In genomic region chr5:111252799-111253564, GRCh38 we compare ENCODE assay signal across 11 cellular contexts. TPM values are rescaled to one million over a fixed set of nuclear protein-coding genes. Genes with fewer than 3 reads are reported as not detected.
DNase-seq lines count a peak whose midpoint lies in the region; ATAC-seq and TF ChIP-seq lines count a peak whose summit lies in the region.
"Had no signal": no experiment of that assay in that cellular context is flagged by ENCODE, and none has a peak within 500 bp of the region (broad histone marks: within the 10 kb centered on the region; RNA-seq: fewer than 3 reads in every experiment).

No MANE protein-coding gene starts in this region.

- H3K4me3 ChIP-seq in brain microvascular endothelial cell (ENCODE audit: low read depth, low read length): no peak overlapping the region
- H3K4me3 ChIP-seq: cardiac muscle cell had no signal

- in situ Hi-C loops in brain microvascular endothelial cell (cut with HindIII; ENCODE audit: low pct_ligation_motif_present, low sequenced_read_pairs): no loop called here

- no peak for TF ChIP-seq CTCF in brain microvascular endothelial cell (IDR thresholded peaks at IDR 0.05; ENCODE audit: low read depth, low read length, missing control alignments)

- H3K27me3 ChIP-seq in brain microvascular endothelial cell (replicated peaks): no peaks in the 10 kb centered on the region
- H3K27me3 ChIP-seq: cardiac muscle cell had no signal

- no peak overlapping the region for H3K27ac ChIP-seq in brain microvascular endothelial cell
- H3K27ac ChIP-seq: cardiac muscle cell had no signal

- H3K36me3 ChIP-seq in brain microvascular endothelial cell (replicated peaks): no peaks in the 10 kb centered on the region
- H3K36me3 ChIP-seq: cardiac muscle cell had no signal

- peak; percentile 73 for DNase-seq in DMS 273 (lab: John Stamatoyannopoulos, UW; ENCODE audit: unreplicated experiment)
- peak; percentile 16 for DNase-seq in RPMI8226
- no peak for DNase-seq in NCI-H187 treated with DMSO at 0.1 percent for 48 hours (lab: John Stamatoyannopoulos, UW)
- DNase-seq in brain microvascular endothelial cell: no peak
- no peak for DNase-seq in HT-29 (ENCODE audit: low spot score)
- DNase-seq in stimulated activated CD4-positive, alpha-beta T cell treated with anti-CD3 and anti-CD28 coated beads, Interleukin-4, amount 100 ng/mL, for 1 hour: no peak
- DNase-seq: DMS153, small intestine had no signal

- ATAC-seq in GM19025 (IDR thresholded peaks at IDR 0.05; ENCODE audit: low read depth, unreplicated experiment) (peak; percentile 75), HG02870 (IDR thresholded peaks at IDR 0.05; ENCODE audit: unreplicated experiment) (peak; percentile 66)

RNA-seq across cellular contexts. Expression of gene CAMK4, which starts 28.8 kb away (rescaled TPM):
- not detected in 2 replicates for total RNA-seq in HT-29 (2014; rRNA removed; shearing (Covaris generic))

Comparison
In these comparisons a context has a peak if more than half of its experiments do, and no peak if none do; other contexts are left out.
1. DNase-seq: peak in DMS 273 (single experiment) and RPMI8226 (single experiment); none in NCI-H187 treated with DMSO at 0.1 percent for 48 hours (single experiment), brain microvascular endothelial cell (single experiment), HT-29 (single experiment) and stimulated activated CD4-positive, alpha-beta T cell treated with anti-CD3 and anti-CD28 coated beads, Interleukin-4, amount 100 ng/mL, for 1 hour (single experiment).